30 cellular contexts compared by ENCODE assay signal in the genomic region with DNA sequence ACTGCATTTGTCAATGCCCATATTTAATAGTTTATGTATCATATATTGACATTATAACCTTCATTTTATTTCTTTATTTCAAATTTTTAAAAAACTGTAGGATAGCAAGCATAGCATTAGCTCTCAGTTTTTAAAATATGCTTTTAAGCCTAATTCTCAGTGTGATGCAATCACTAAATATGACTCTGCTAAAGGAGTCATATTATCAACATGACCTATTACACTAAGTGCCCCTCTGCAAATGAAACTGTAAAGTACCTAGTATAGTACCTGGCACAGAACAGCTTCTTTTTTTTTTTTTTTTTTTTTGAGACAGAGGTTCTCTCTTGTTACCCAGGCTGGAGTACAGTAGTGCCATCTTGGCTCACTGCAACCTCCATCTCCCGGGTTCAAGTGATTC.
DNase-seq lines count a peak whose midpoint lies in the region; ATAC-seq and TF ChIP-seq lines count a peak whose summit lies in the region.
"Had no signal": no experiment of that assay in that cellular context is flagged by ENCODE, and none has a peak within 500 bp of the region (broad histone marks: within the 10 kb centered on the region; RNA-seq: fewer than 3 reads in every experiment).

No MANE protein-coding gene starts in this region.

- peak overlapping the region; percentile 91 for H3K27ac ChIP-seq in HUES48 (ENCODE audit: low read depth, low read length)
- no peak overlapping the region for H3K27ac ChIP-seq in PC-3 (ENCODE audit: low read length)
- H3K27ac ChIP-seq: esophagus muscularis mucosa, gastrocnemius medialis, sigmoid colon had no signal

- H3K27me3 ChIP-seq in HUES48 (ENCODE audit: control insufficient read depth, insufficient read depth, low read length) (no peaks in the 10 kb centered on the region), PC-3 (ENCODE audit: low read length) (no peaks in the 10 kb centered on the region)
- H3K27me3 ChIP-seq: cardiac muscle cell, esophagus muscularis mucosa, gastrocnemius medialis, sigmoid colon had no signal

- TF ChIP-seq CTCF in PC-3 (conservative IDR thresholded peaks at IDR 0.05; ENCODE audit: low read depth, low read length) = no peak

- H3K4me1 ChIP-seq in HUES48 (ENCODE audit: control insufficient read depth, insufficient read depth, low read length) = peaks cover 46% of the 10 kb centered on the region
- peaks cover 4% of the 10 kb centered on the region for H3K4me1 ChIP-seq in PC-3 (ENCODE audit: insufficient read depth, low read length)

- no peak overlapping the region for H3K4me3 ChIP-seq in HUES48 (ENCODE audit: low read depth, low read length)
- H3K4me3 ChIP-seq in PC-3 (ENCODE audit: low read length) = no peak overlapping the region
- H3K4me3 ChIP-seq: cardiac muscle cell, esophagus muscularis mucosa, gastrocnemius medialis, sigmoid colon had no signal

- DNase-seq in DMS53 treated with DMSO at 0.1 percent for 48 hours (lab: John Stamatoyannopoulos, UW; ENCODE audit: unreplicated experiment) (peak; percentile 7), PC-3 (peak; percentile 20), iris pigment epithelial cell (ENCODE audit: low read depth) (peak; percentile 46), occipital lobe (lab: John Stamatoyannopoulos, UW) (no peak), OCI-M1 (lab: John Stamatoyannopoulos, UW) (no peak)
- DNase-seq in natural killer cell treated with Interleukin-12 subunit alpha and Interleukin-12 subunit beta and Interleukin-15 and Interleukin-18, amount 100 ng/mL, for 72 hours (ENCODE audit: low spot score) = no peak
- DNase-seq: activated CD4-positive, alpha-beta memory T cell treated with anti-CD3 and anti-CD28 coated beads for 36 hours; activated CD4-positive, CD25-positive, alpha-beta regulatory T cell; activated CD8-positive, alpha-beta memory T cell treated with anti-CD3 and anti-CD28 coated beads, Interleukin-2, amount 50 U/mL, for 4 hours; anterior cingulate cortex; EL; endodermal cell; gastrocnemius medialis; GOT3; left colon; mesendoderm; NCI-H2171; NCI-H510A treated with DMSO at 0.1 percent for 48 hours; NK-92 treated with Interleukin-12 subunit alpha and Interleukin-12 subunit beta, amount 100 ng/mL, for 24 hours; sigmoid colon; stimulated activated CD4-positive, alpha-beta T cell treated with anti-CD3 and anti-CD28 coated beads, Interleukin-4, amount 100 ng/mL, for 4 hours; substantia nigra had no signal

- H3K9me3 ChIP-seq in HUES48 (ENCODE audit: control insufficient read depth, insufficient read depth, low read length) (no peaks in the 10 kb centered on the region), PC-3 (ENCODE audit: low read length) (no peaks in the 10 kb centered on the region)
- H3K9me3 ChIP-seq: esophagus muscularis mucosa, gastrocnemius medialis, sigmoid colon had no signal

- H3K4me1 Mint-ChIP-seq in natural killer cell treated with Interleukin-12 subunit alpha and Interleukin-12 subunit beta and Interleukin-15 and Interleukin-18, amount 100 ng/mL, for 72 hours (ENCODE audit: low read depth in 2 of 2) = peaks cover 4 to 6% of the 10 kb centered on the region in 2 donors
- H3K4me1 Mint-ChIP-seq: CD14-positive monocyte; stimulated activated memory B cell treated with anti-CD40 and anti-IgM and Interleukin-4, amounts not matched to agents 10 μg/mL and 1 μg/mL and 100 μg/mL, for 72 hours had no signal

- no peaks in the 10 kb centered on the region for H3K79me2 ChIP-seq in PC-3 (ENCODE audit: low read length)

- CTCF ChIA-PET in PC-3 (lab: Charles Lee) = no interaction called here

- BruUV-seq in PC-3 (replicated peaks; lab: Mats Ljungman, UMichigan) = no TSS peak

- peaks cover 10% of the 10 kb centered on the region for H3K36me3 Mint-ChIP-seq in natural killer cell treated with Interleukin-12 subunit alpha and Interleukin-12 subunit beta and Interleukin-15 and Interleukin-18, amount 100 ng/mL, for 72 hours

- ATAC-seq in PC-3 = no peak
- ATAC-seq in natural killer cell treated with Interleukin-12 subunit alpha and Interleukin-12 subunit beta and Interleukin-15 and Interleukin-18, amount 100 ng/mL, for 72 hours = no peak
- ATAC-seq: gastrocnemius medialis; left colon; stimulated activated memory B cell treated with anti-CD40 and anti-IgM and Interleukin-4, amounts not matched to agents 10 μg/mL and 1 μg/mL and 100 μg/mL, for 72 hours had no signal

- no peak overlapping the region for H3K27ac Mint-ChIP-seq in natural killer cell treated with Interleukin-12 subunit alpha and Interleukin-12 subunit beta and Interleukin-15 and Interleukin-18, amount 100 ng/mL, for 72 hours
- H3K27ac Mint-ChIP-seq: activated CD4-positive, alpha-beta memory T cell treated with anti-CD3 and anti-CD28 coated beads for 36 hours; activated naive CD4-positive, alpha-beta T cell treated with anti-CD3 and anti-CD28 coated beads, Interleukin-2, amount 50 U/mL, for 24 hours; activated T-helper 1 cell treated with anti-CD3 and anti-CD28 coated beads, Interleukin-12 subunit alpha, Interleukin-12 subunit beta, Interleukin-2, Interleukin-4 antibody, amounts not matched to agents 30 ng/mL and 10 ng/mL and 1 ng/mL, durations not matched to agents 14 hours and 24 hours and 36 hours; CD14-positive monocyte; progenitor cell of endocrine pancreas; stimulated activated memory B cell treated with anti-CD40 and anti-IgM and Interleukin-4, amounts not matched to agents 10 μg/mL and 1 μg/mL and 100 μg/mL, for 72 hours had no signal

- H3K9me3 Mint-ChIP-seq in natural killer cell treated with Interleukin-12 subunit alpha and Interleukin-12 subunit beta and Interleukin-15 and Interleukin-18, amount 100 ng/mL, for 72 hours = no peaks in the 10 kb centered on the region
- H3K9me3 Mint-ChIP-seq: activated CD4-positive, alpha-beta memory T cell treated with anti-CD3 and anti-CD28 coated beads for 36 hours; activated naive CD4-positive, alpha-beta T cell treated with anti-CD3 and anti-CD28 coated beads, Interleukin-2, amount 50 U/mL, for 24 hours; activated T-helper 1 cell treated with anti-CD3 and anti-CD28 coated beads, Interleukin-12 subunit alpha, Interleukin-12 subunit beta, Interleukin-2, Interleukin-4 antibody, amounts not matched to agents 30 ng/mL and 10 ng/mL and 1 ng/mL, durations not matched to agents 14 hours and 24 hours and 36 hours; CD14-positive monocyte; endodermal cell; stimulated activated memory B cell treated with anti-CD40 and anti-IgM and Interleukin-4, amounts not matched to agents 10 μg/mL and 1 μg/mL and 100 μg/mL, for 72 hours had no signal

- no peak overlapping the region for H3K9ac ChIP-seq in HUES48 (ENCODE audit: low read depth, low read length)
- no peak overlapping the region for H3K9ac ChIP-seq in PC-3 (ENCODE audit: low read length)

- H2AFZ ChIP-seq in PC-3 (ENCODE audit: low read length) = no peak overlapping the region

- H3K36me3 ChIP-seq in HUES48 (ENCODE audit: control insufficient read depth, insufficient read depth, low read length) (peaks cover 18% of the 10 kb centered on the region), PC-3 (ENCODE audit: low read depth, low read length) (no peaks in the 10 kb centered on the region)

- H3K4me3 Mint-ChIP-seq in natural killer cell treated with Interleukin-12 subunit alpha and Interleukin-12 subunit beta and Interleukin-15 and Interleukin-18, amount 100 ng/mL, for 72 hours = no peak overlapping the region
- H3K4me3 Mint-ChIP-seq: activated CD4-positive, alpha-beta memory T cell treated with anti-CD3 and anti-CD28 coated beads for 36 hours; activated naive CD4-positive, alpha-beta T cell treated with anti-CD3 and anti-CD28 coated beads, Interleukin-2, amount 50 U/mL, for 24 hours; activated T-helper 1 cell treated with anti-CD3 and anti-CD28 coated beads, Interleukin-12 subunit alpha, Interleukin-12 subunit beta, Interleukin-2, Interleukin-4 antibody, amounts not matched to agents 30 ng/mL and 10 ng/mL and 1 ng/mL, durations not matched to agents 14 hours and 24 hours and 36 hours; CD14-positive monocyte; endodermal cell; stimulated activated memory B cell treated with anti-CD40 and anti-IgM and Interleukin-4, amounts not matched to agents 10 μg/mL and 1 μg/mL and 100 μg/mL, for 72 hours had no signal

- no peak overlapping the region for H3K4me2 ChIP-seq in PC-3 (ENCODE audit: low read length)

- intact Hi-C loops in PC-3 (cut with micrococcal nuclease) = no loop called here

- no peaks in the 10 kb centered on the region for H3K9me2 ChIP-seq in PC-3 (replicated peaks; ENCODE audit: low read length)

- no peaks in the 10 kb centered on the region for H4K20me1 ChIP-seq in PC-3 (ENCODE audit: low read length)

- no peaks in the 10 kb centered on the region for H3K27me3 Mint-ChIP-seq in natural killer cell treated with Interleukin-12 subunit alpha and Interleukin-12 subunit beta and Interleukin-15 and Interleukin-18, amount 100 ng/mL, for 72 hours
- H3K27me3 Mint-ChIP-seq: activated CD4-positive, alpha-beta memory T cell treated with anti-CD3 and anti-CD28 coated beads for 36 hours; activated naive CD4-positive, alpha-beta T cell treated with anti-CD3 and anti-CD28 coated beads, Interleukin-2, amount 50 U/mL, for 24 hours; progenitor cell of endocrine pancreas; stimulated activated memory B cell treated with anti-CD40 and anti-IgM and Interleukin-4, amounts not matched to agents 10 μg/mL and 1 μg/mL and 100 μg/mL, for 72 hours had no signal

- POLR2A ChIA-PET in PC-3 (lab: Charles Lee; ENCODE audit: unreplicated experiment) = no interaction called here

- no peaks in the 10 kb centered on the region for H3F3A ChIP-seq in PC-3 (ENCODE audit: low read length, unreplicated experiment)

Comparison
In these comparisons a context has a peak if more than half of its experiments do, and no peak if none do; other contexts are left out.
1. DNase-seq: peak in DMS53 treated with DMSO at 0.1 percent for 48 hours (single experiment), PC-3 (single experiment) and iris pigment epithelial cell (single experiment); none in natural killer cell treated with Interleukin-12 subunit alpha and Interleukin-12 subunit beta and Interleukin-15 and Interleukin-18, amount 100 ng/mL, for 72 hours (single experiment), occipital lobe (single experiment) and OCI-M1 (single experiment).